Comparison of ENCODE assay signal across 14 cellular contexts in the genomic region with DNA sequence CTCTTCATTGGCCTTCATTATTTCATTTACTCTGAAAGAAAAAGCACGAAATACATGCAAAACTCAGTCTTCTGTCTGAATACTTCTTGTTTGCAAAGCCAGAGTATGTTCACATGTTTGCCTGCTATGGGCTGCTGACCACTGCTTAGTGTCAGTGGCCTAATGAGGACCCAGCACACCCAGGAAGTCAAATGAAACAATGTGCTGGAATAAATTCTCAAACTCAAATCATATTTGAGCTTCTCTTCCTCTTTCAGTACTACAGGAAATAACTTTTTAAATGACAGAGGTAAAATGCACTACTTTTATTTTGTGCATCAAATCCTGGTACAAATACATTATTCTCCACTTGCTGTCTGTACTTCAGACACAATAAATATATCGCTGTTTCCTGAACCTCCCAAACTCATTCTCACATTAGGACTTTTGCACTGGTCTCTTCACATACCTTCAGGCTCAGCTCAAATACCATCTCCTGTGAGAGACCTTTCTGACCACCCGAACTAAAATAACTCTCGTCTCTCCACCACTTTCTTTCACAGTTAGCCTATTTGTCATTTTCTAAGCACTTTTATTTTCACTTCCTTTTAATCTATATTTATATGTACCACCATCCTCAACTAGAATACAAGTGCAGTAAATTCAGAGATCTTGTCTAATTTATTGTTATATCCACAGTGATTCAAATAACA.
DNase-seq lines count a peak whose midpoint lies in the region; ATAC-seq, FAIRE-seq and TF ChIP-seq lines count a peak whose summit lies in the region.
"Had no signal": no experiment of that assay in that cellular context is flagged by ENCODE, and none has a peak within 500 bp of the region (broad histone marks: within the 10 kb centered on the region; RNA-seq: fewer than 3 reads in every experiment).

No MANE protein-coding gene starts in this region.

- no peaks in the 10 kb centered on the region for H3K4me1 ChIP-seq in heart left ventricle
- H3K4me1 ChIP-seq: uterus had no signal

- no peaks in the 10 kb centered on the region for H3K27me3 Mint-ChIP-seq in endothelial cell (ENCODE audit: unreplicated experiment)

- H3K36me3 ChIP-seq in heart left ventricle, result no peaks in the 10 kb centered on the region
- H3K36me3 ChIP-seq: uterus had no signal

- no peak overlapping the region for H3K4me3 Mint-ChIP-seq in endothelial cell (ENCODE audit: unreplicated experiment)

- TF ChIP-seq CTCF in D721Med (IDR thresholded peaks at IDR 0.05; ENCODE audit: insufficient read depth, missing control alignments), result no peak
- TF ChIP-seq CTCF in heart left ventricle (IDR thresholded peaks at IDR 0.05), result no peak
- TF ChIP-seq CTCF in endothelial cell (IDR thresholded peaks at IDR 0.05; ENCODE audit: unreplicated experiment), result no peak

- FAIRE-seq in D721Med (lab: Jason Lieb, UNC), result peak; percentile 46

- no peaks in the 10 kb centered on the region for H3K9me3 Mint-ChIP-seq in endothelial cell (ENCODE audit: unreplicated experiment)

- H3K27ac ChIP-seq in heart left ventricle, result no peak overlapping the region
- H3K27ac ChIP-seq: uterus had no signal

- no peaks in the 10 kb centered on the region for H3K9me3 ChIP-seq in heart left ventricle
- H3K9me3 ChIP-seq: uterus had no signal

- WGBS in heart left ventricle, 4 donors, result 58 to 62% (median 61%) methylated on average over 4 of the region's 4 CpGs

- H3K4me3 ChIP-seq in heart left ventricle, result no peak overlapping the region
- H3K4me3 ChIP-seq: uterus had no signal

- ATAC-seq in GM19351 (IDR thresholded peaks at IDR 0.05; ENCODE audit: unreplicated experiment), result peak; percentile 96
- ATAC-seq in HG02840 (IDR thresholded peaks at IDR 0.05; ENCODE audit: low FRiP score, unreplicated experiment), result peak; percentile 77
- peak; percentile 88 for ATAC-seq in HG03558 (IDR thresholded peaks at IDR 0.05; ENCODE audit: extremely low read depth, unreplicated experiment)
- no peak for ATAC-seq in heart left ventricle
- ATAC-seq: left colon had no signal

- no peaks in the 10 kb centered on the region for H3K36me3 Mint-ChIP-seq in endothelial cell (ENCODE audit: low read depth, unreplicated experiment)

- no peak for DNase-seq in D721Med (ENCODE audit: insufficient read length, low spot score)
- no peak for DNase-seq in D341Med (ENCODE audit: low spot score)
- DNase-seq in heart left ventricle, result no peak
- DNase-seq in GF-D8 (lab: John Stamatoyannopoulos, UW), result no peak
- DNase-seq in endothelial cell (ENCODE audit: low spot score), result no peak
- DNase-seq: activated CD8-positive, alpha-beta memory T cell treated with anti-CD3 and anti-CD28 coated beads, Interleukin-2, amount 50 U/mL, for 4 hours; left colon; NCI-H226; posterior cingulate gyrus; T-helper 1 cell; uterus had no signal

- TF ChIP-seq POLR2A in heart left ventricle (IDR thresholded peaks at IDR 0.05), result no peak

- H3K27me3 ChIP-seq in heart left ventricle, result no peaks in the 10 kb centered on the region
- H3K27me3 ChIP-seq: uterus had no signal

- no peaks in the 10 kb centered on the region for H3K4me1 Mint-ChIP-seq in endothelial cell (ENCODE audit: unreplicated experiment)

- no peak overlapping the region for H3K27ac Mint-ChIP-seq in endothelial cell (ENCODE audit: unreplicated experiment)

- intact Hi-C loops in heart left ventricle (cut with DNase I), result no loop called here

Comparison
In these comparisons a context has a peak if more than half of its experiments do, and no peak if none do; other contexts are left out.
1. ATAC-seq: peak in GM19351 (single experiment), HG02840 (single experiment) and HG03558 (single experiment); none in heart left ventricle (0 of 4).